In genomic region chr9:113454914-113455761, GRCh38 we compare ENCODE assay signal across 6 cellular contexts. TPM values are rescaled to one million over a fixed set of nuclear protein-coding genes. Genes with fewer than 3 reads are reported as not detected.
DNase-seq lines count a peak whose midpoint lies in the region; ATAC-seq and TF ChIP-seq lines count a peak whose summit lies in the region.

No MANE protein-coding gene starts in this region.

- intact Hi-C loops in activated CD8-positive, alpha-beta T cell treated with anti-CD3 and anti-CD28 coated beads for 36 hours (cut with micrococcal nuclease): no loop called here

- no peak overlapping the region for H3K4me3 Mint-ChIP-seq in activated CD8-positive, alpha-beta T cell treated with anti-CD3 and anti-CD28 coated beads for 36 hours
- H3K4me3 Mint-ChIP-seq in activated CD8-positive, alpha-beta T cell treated with anti-CD3 and anti-CD28 coated beads, Interleukin-2, amount 10 ng/mL, durations not matched to agents 7 days and 5 days: no peak overlapping the region
- H3K4me3 Mint-ChIP-seq in endodermal cell: peak overlapping the region; percentile 15

- H3K27me3 ChIP-seq in endodermal cell (ENCODE audit: control insufficient read depth, insufficient read depth, low read length, poor library complexity, severe bottlenecking): no peaks in the 10 kb centered on the region

- no peaks in the 10 kb centered on the region for H3K9me3 ChIP-seq in endodermal cell (ENCODE audit: control insufficient read depth, low read length)

- peaks cover 8% of the 10 kb centered on the region for H3K4me1 Mint-ChIP-seq in activated CD8-positive, alpha-beta T cell treated with anti-CD3 and anti-CD28 coated beads for 36 hours (ENCODE audit: low read depth)
- peaks cover 11% of the 10 kb centered on the region for H3K4me1 Mint-ChIP-seq in activated CD8-positive, alpha-beta T cell treated with anti-CD3 and anti-CD28 coated beads, Interleukin-2, amount 10 ng/mL, durations not matched to agents 7 days and 5 days (ENCODE audit: low read depth)
- H3K4me1 Mint-ChIP-seq in endodermal cell: peaks cover 19% of the 10 kb centered on the region

- peak overlapping the region; percentile 18 for H3K27ac Mint-ChIP-seq in activated CD8-positive, alpha-beta T cell treated with anti-CD3 and anti-CD28 coated beads for 36 hours
- H3K27ac Mint-ChIP-seq in activated CD8-positive, alpha-beta T cell treated with anti-CD3 and anti-CD28 coated beads, Interleukin-2, amount 10 ng/mL, durations not matched to agents 7 days and 5 days: no peak overlapping the region
- peak overlapping the region; percentile 98 for H3K27ac Mint-ChIP-seq in endodermal cell

- no peak for TF ChIP-seq CTCF in activated CD8-positive, alpha-beta T cell treated with anti-CD3 and anti-CD28 coated beads for 36 hours (IDR thresholded peaks at IDR 0.05)
- TF ChIP-seq CTCF in endodermal cell (conservative IDR thresholded peaks at IDR 0.05) (no peak), retinal pigment epithelial cell (conservative IDR thresholded peaks at IDR 0.05; ENCODE audit: low read depth, low read length) (no peak)

- H3K4me1 ChIP-seq in endodermal cell (ENCODE audit: control insufficient read depth, insufficient read depth, low read length): peaks cover 12% of the 10 kb centered on the region

- H3K9ac ChIP-seq in endodermal cell (ENCODE audit: extremely low read depth, low read length, poor library complexity, severe bottlenecking): peak overlapping the region; percentile 38

- CTCF ChIA-PET in activated CD8-positive, alpha-beta T cell treated with anti-CD3 and anti-CD28 coated beads for 36 hours (lab: Charles Lee): interaction anchor here (0.7 to 3.4 kb wide), 11 partner anchors 9 to 201 kb away, joined by 3 to 45 read pairs (median 4); partner anchors contain the start of gene ALAD
- CTCF ChIA-PET in activated CD8-positive, alpha-beta T cell treated with anti-CD3 and anti-CD28 coated beads, Interleukin-2, amount 10 ng/mL, durations not matched to agents 7 days and 5 days (lab: Charles Lee): interaction anchor here (0.6 to 3.2 kb wide), 14 partner anchors 9 to 203 kb away, joined by 3 to 16 read pairs (median 4); partner anchors contain the start of gene ALAD

- DNase-seq in activated CD8-positive, alpha-beta T cell treated with anti-CD3 and anti-CD28 coated beads for 36 hours: peak; percentile 22
- DNase-seq in activated CD8-positive, alpha-beta T cell treated with anti-CD3 and anti-CD28 coated beads, Interleukin-2, amount 10 ng/mL, durations not matched to agents 7 days and 5 days: no peak
- DNase-seq in endodermal cell (peak; percentile 77), retinal pigment epithelial cell (ENCODE audit: low read depth) (peak; percentile 87), D341Med (ENCODE audit: low spot score) (no peak)

- ATAC-seq in activated CD8-positive, alpha-beta T cell treated with anti-CD3 and anti-CD28 coated beads for 36 hours: no peak
- no peak for ATAC-seq in activated CD8-positive, alpha-beta T cell treated with anti-CD3 and anti-CD28 coated beads, Interleukin-2, amount 10 ng/mL, durations not matched to agents 7 days and 5 days
- no peak for ATAC-seq in GM19324 (IDR thresholded peaks at IDR 0.05; ENCODE audit: low FRiP score, unreplicated experiment)

- no peaks in the 10 kb centered on the region for H3K9me3 Mint-ChIP-seq in activated CD8-positive, alpha-beta T cell treated with anti-CD3 and anti-CD28 coated beads for 36 hours
- H3K9me3 Mint-ChIP-seq in activated CD8-positive, alpha-beta T cell treated with anti-CD3 and anti-CD28 coated beads, Interleukin-2, amount 10 ng/mL, durations not matched to agents 7 days and 5 days (ENCODE audit: insufficient read depth): no peaks in the 10 kb centered on the region
- no peaks in the 10 kb centered on the region for H3K9me3 Mint-ChIP-seq in endodermal cell

- H3K36me3 ChIP-seq in endodermal cell (ENCODE audit: control insufficient read depth, insufficient read depth, low read length): no peaks in the 10 kb centered on the region

- H3K36me3 Mint-ChIP-seq in activated CD8-positive, alpha-beta T cell treated with anti-CD3 and anti-CD28 coated beads for 36 hours (ENCODE audit: low read depth): no peaks in the 10 kb centered on the region
- H3K36me3 Mint-ChIP-seq in activated CD8-positive, alpha-beta T cell treated with anti-CD3 and anti-CD28 coated beads, Interleukin-2, amount 10 ng/mL, durations not matched to agents 7 days and 5 days (ENCODE audit: low read depth): no peaks in the 10 kb centered on the region
- no peaks in the 10 kb centered on the region for H3K36me3 Mint-ChIP-seq in endodermal cell (ENCODE audit: low read depth)

- H3K27me3 Mint-ChIP-seq in activated CD8-positive, alpha-beta T cell treated with anti-CD3 and anti-CD28 coated beads for 36 hours: no peaks in the 10 kb centered on the region
- H3K27me3 Mint-ChIP-seq in activated CD8-positive, alpha-beta T cell treated with anti-CD3 and anti-CD28 coated beads, Interleukin-2, amount 10 ng/mL, durations not matched to agents 7 days and 5 days (ENCODE audit: low read depth): no peaks in the 10 kb centered on the region
- no peaks in the 10 kb centered on the region for H3K27me3 Mint-ChIP-seq in endodermal cell (ENCODE audit: insufficient read depth)

- POLR2A ChIA-PET in activated CD8-positive, alpha-beta T cell treated with anti-CD3 and anti-CD28 coated beads for 36 hours (lab: Charles Lee): interaction anchor here (1.0 to 1.5 kb wide), 2 partner anchors 124 to 180 kb away, joined by 4 to 6 read pairs; partner anchors contain the start of genes CDC26 and PRPF4
- POLR2A ChIA-PET in activated CD8-positive, alpha-beta T cell treated with anti-CD3 and anti-CD28 coated beads, Interleukin-2, amount 10 ng/mL, durations not matched to agents 7 days and 5 days (lab: Charles Lee): interaction anchor here (1.2 kb wide), 1 partner anchor 134 kb away, joined by 4 read pairs; no protein-coding TSS in a partner anchor

- 72 to 75% methylated on average over 4 to 5 of the region's 5 CpGs for WGBS in endodermal cell (ENCODE audit: insufficient coverage in 1 of 2, insufficient read length in 1 of 2), 2 experiments

- H3K4me3 ChIP-seq in endodermal cell (ENCODE audit: low read length) (peak overlapping the region; percentile 46), retinal pigment epithelial cell (ENCODE audit: low read length) (no peak overlapping the region)

- H3K27ac ChIP-seq in endodermal cell (ENCODE audit: low read depth, low read length): peak overlapping the region; percentile 70

RNA-seq across cellular contexts. Expression of gene RGS3, which starts 8.4 kb away (rescaled TPM):
- total RNA-seq in activated CD8-positive, alpha-beta T cell treated with anti-CD3 and anti-CD28 coated beads for 36 hours: 10 to 100 TPM; 51.0 to 51.5 TPM
- total RNA-seq in activated CD8-positive, alpha-beta T cell treated with anti-CD3 and anti-CD28 coated beads, Interleukin-2, amount 10 ng/mL, durations not matched to agents 7 days and 5 days: 10 to 100 TPM; 68.9 to 77.2 TPM
- total RNA-seq in endodermal cell: 10 to 100 TPM; 20.7 to 40.3 TPM
- polyA plus RNA-seq in endodermal cell (2013, experiment 1 of 2): 40.4 TPM
- polyA plus RNA-seq in endodermal cell (2013, experiment 2 of 2): 38.4 TPM

RNA-seq across cellular contexts. Expression of gene C9orf43, which starts 44.6 kb away (rescaled TPM):
- total RNA-seq in activated CD8-positive, alpha-beta T cell treated with anti-CD3 and anti-CD28 coated beads for 36 hours: under 1 TPM; 0.74 to 0.83 TPM
- under 1 TPM; 0.34 to 0.60 TPM for total RNA-seq in activated CD8-positive, alpha-beta T cell treated with anti-CD3 and anti-CD28 coated beads, Interleukin-2, amount 10 ng/mL, durations not matched to agents 7 days and 5 days
- total RNA-seq in endodermal cell: 1 to 10 TPM in 1 of 2 donors, under 1 TPM in 1; 0.40 to 1.1 TPM
- 0.93 TPM for polyA plus RNA-seq in endodermal cell (2013, experiment 1 of 2)
- 0.62 TPM for polyA plus RNA-seq in endodermal cell (2013, experiment 2 of 2)

RNA-seq across cellular contexts. Expression of gene POLE3, which starts 44.7 kb away (rescaled TPM):
- total RNA-seq in activated CD8-positive, alpha-beta T cell treated with anti-CD3 and anti-CD28 coated beads for 36 hours: 10 to 100 TPM; 49.0 to 50.9 TPM
- total RNA-seq in activated CD8-positive, alpha-beta T cell treated with anti-CD3 and anti-CD28 coated beads, Interleukin-2, amount 10 ng/mL, durations not matched to agents 7 days and 5 days: 10 to 100 TPM; 78.9 to 81.7 TPM
- 10 to 100 TPM; 36.5 to 45.6 TPM for total RNA-seq in endodermal cell
- 71.6 TPM for polyA plus RNA-seq in endodermal cell (2013, experiment 1 of 2)
- polyA plus RNA-seq in endodermal cell (2013, experiment 2 of 2): 64.7 TPM

RNA-seq across cellular contexts. Expression of gene ALAD, which starts 54.1 kb away (rescaled TPM):
- 10 to 100 TPM; 16.2 to 16.3 TPM for total RNA-seq in activated CD8-positive, alpha-beta T cell treated with anti-CD3 and anti-CD28 coated beads for 36 hours
- 10 to 100 TPM; 26.0 to 30.7 TPM for total RNA-seq in activated CD8-positive, alpha-beta T cell treated with anti-CD3 and anti-CD28 coated beads, Interleukin-2, amount 10 ng/mL, durations not matched to agents 7 days and 5 days
- total RNA-seq in endodermal cell: 10 to 100 TPM; 40.4 to 51.9 TPM
- polyA plus RNA-seq in endodermal cell (2013, experiment 1 of 2): 34.9 TPM
- 34.9 TPM for polyA plus RNA-seq in endodermal cell (2013, experiment 2 of 2)

Comparison
In these comparisons a context has a peak if more than half of its experiments do, and no peak if none do; other contexts are left out.
1. DNase-seq: peak in activated CD8-positive, alpha-beta T cell treated with anti-CD3 and anti-CD28 coated beads for 36 hours (single experiment), endodermal cell (single experiment) and retinal pigment epithelial cell (single experiment); none in activated CD8-positive, alpha-beta T cell treated with anti-CD3 and anti-CD28 coated beads, Interleukin-2, amount 10 ng/mL, durations not matched to agents 7 days and 5 days (single experiment) and D341Med (single experiment).